ENCODE assay signal across 1 cellular context in genomic region chr5:52798952-52799351, GRCh38.
TF ChIP-seq lines count a peak whose summit lies in the region.

No MANE protein-coding gene starts in this region.

TF ChIP-seq in H1, 55 proteins besides CTCF, POLR2A, EP300 and RAD21:
- TF ChIP-seq ASH2L (IDR thresholded peaks at IDR 0.05; ENCODE audit: low read length) (peak; percentile 35), CBX5 (IDR thresholded peaks at IDR 0.05; ENCODE audit: low read depth, low read length) (no peak)
